ENCODE assay signal across 26 cellular contexts in the genomic region with DNA sequence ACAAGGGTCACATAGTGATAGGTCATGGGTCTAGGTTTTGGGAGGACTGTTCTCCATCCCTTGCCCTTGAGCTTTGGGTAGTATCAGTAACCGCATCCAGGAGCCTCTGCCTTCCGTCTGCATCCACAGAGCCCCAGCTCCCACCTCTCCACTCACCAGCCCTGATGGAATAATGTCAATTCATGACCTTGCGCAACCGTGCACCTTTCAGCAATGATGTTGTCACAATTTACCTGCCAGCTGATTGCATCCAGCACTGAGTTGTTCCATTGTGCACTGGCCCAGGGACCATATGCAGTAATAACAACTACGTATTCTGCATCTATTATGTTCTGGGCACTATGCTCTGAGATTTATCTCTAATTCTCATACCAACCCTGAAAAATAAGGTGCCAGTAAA. TPM values are rescaled to one million over a fixed set of nuclear protein-coding genes. Genes with fewer than 3 reads are reported as not detected.
"Had no signal": no experiment of that assay in that cellular context is flagged by ENCODE, and none has a peak within 500 bp of the region (broad histone marks: within the 10 kb centered on the region; RNA-seq: fewer than 3 reads in every experiment).

No MANE protein-coding gene starts in this region.

- ATAC-seq: activated CD4-positive, alpha-beta T cell treated with anti-CD3 and anti-CD28 coated beads for 36 hours; activated naive CD4-positive, alpha-beta T cell treated with anti-CD3 and anti-CD28 coated beads, Interleukin-2, amount 50 U/mL, for 72 hours; activated T-cell treated with anti-CD3 and anti-CD28 coated beads, Interleukin-2, amount 50 U/mL, for 72 hours; foreskin keratinocyte; heart left ventricle; naive thymus-derived CD8-positive, alpha-beta T cell; psoas muscle; stimulated activated effector memory CD8-positive, alpha-beta T cell treated with anti-CD3 and anti-CD28 coated beads, Interleukin-12 subunit alpha, Interleukin-12 subunit beta, amount 100 ng/mL, for 72 hours had no signal

- H3K9ac ChIP-seq: parathyroid adenoma had no signal

- H3K27ac ChIP-seq: esophagus muscularis mucosa, foreskin keratinocyte, heart left ventricle, left ventricle myocardium inferior, parathyroid adenoma, psoas muscle, sigmoid colon had no signal

- H3K4me1 ChIP-seq: breast epithelium, esophagus muscularis mucosa, heart left ventricle, left ventricle myocardium inferior, parathyroid adenoma, psoas muscle, sigmoid colon had no signal

- DNase-seq: activated CD4-positive, alpha-beta T cell treated with anti-CD3 and anti-CD28 coated beads for 36 hours; activated CD4-positive, CD25-positive, alpha-beta regulatory T cell; activated naive CD4-positive, alpha-beta T cell; activated T-cell treated with anti-CD3 and anti-CD28 coated beads for 4 hours; activated T-cell treated with anti-CD3 and anti-CD28 coated beads, Interleukin-2, amount 50 U/mL, for 72 hours; dermis blood vessel endothelial cell; effector CD4-positive, alpha-beta T cell; foreskin keratinocyte; heart left ventricle; kidney glomerular epithelial cell; left ventricle myocardium inferior; midbrain; naive thymus-derived CD8-positive, alpha-beta T cell; occipital lobe; psoas muscle; sigmoid colon; small intestine; stimulated activated CD4-positive, alpha-beta T cell treated with anti-CD3 and anti-CD28 coated beads, Interleukin-4, amount 100 ng/mL, for 24 hours; substantia nigra; T-helper 1 cell had no signal

- H3K9me3 ChIP-seq: breast epithelium, esophagus muscularis mucosa, heart left ventricle, left ventricle myocardium inferior, psoas muscle, sigmoid colon had no signal

- H3K36me3 ChIP-seq: breast epithelium, esophagus muscularis mucosa, heart left ventricle, left ventricle myocardium inferior, sigmoid colon had no signal

- H3K27me3 ChIP-seq: breast epithelium, esophagus muscularis mucosa, foreskin keratinocyte, heart left ventricle, sigmoid colon had no signal

- H3K4me3 ChIP-seq: esophagus muscularis mucosa, heart left ventricle, left ventricle myocardium inferior, psoas muscle, sigmoid colon had no signal

RNA-seq across cellular contexts. Expression of a gene that starts 1.4 kb away (rescaled TPM):
- total RNA-seq: activated CD4-positive, alpha-beta T cell treated with anti-CD3 and anti-CD28 coated beads for 36 hours; activated naive CD4-positive, alpha-beta T cell treated with anti-CD3 and anti-CD28 coated beads, Interleukin-2, amount 50 U/mL, for 72 hours; activated T-cell treated with anti-CD3 and anti-CD28 coated beads, Interleukin-2, amount 50 U/mL, for 72 hours; dermis blood vessel endothelial cell; heart left ventricle; left ventricle myocardium inferior; neural crest cell; occipital lobe had no signal
